ENCODE assay signal across 9 cellular contexts in the genomic region with DNA sequence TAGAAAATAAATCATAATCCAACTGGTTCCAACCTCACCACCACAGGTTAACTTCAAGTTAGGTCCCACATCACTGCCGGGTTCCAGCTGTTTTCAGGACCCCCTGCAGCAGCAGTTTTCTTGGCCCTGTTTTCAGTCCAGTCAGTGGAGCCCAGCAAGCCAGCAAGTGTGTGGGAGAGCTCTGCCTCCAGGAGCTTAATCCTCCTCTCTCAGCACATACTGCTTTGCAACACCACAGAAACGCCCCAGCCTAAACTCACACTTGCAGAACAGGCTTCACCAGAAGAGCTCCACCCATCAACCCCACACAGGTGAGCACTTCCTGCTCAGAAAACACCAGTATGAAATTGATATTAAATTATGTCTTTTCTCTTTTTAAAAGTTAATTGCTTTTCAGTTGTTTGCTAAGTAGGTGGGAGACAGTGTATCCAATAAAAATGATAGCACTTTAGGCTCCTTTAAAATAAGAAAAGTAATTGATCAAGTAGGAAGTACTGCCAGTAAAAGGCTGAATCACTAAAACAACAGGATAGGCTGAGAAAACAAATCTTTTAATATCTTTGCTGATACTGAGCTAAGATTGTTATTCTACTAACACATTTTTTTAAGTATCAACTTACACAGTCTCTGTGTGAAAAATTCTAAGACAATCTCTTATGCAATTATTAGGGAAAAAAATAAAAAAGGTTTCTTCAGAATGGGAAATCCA.
DNase-seq lines count a peak whose midpoint lies in the region; ATAC-seq and TF ChIP-seq lines count a peak whose summit lies in the region.
"Had no signal": no experiment of that assay in that cellular context is flagged by ENCODE, and none has a peak within 500 bp of the region (broad histone marks: within the 10 kb centered on the region; RNA-seq: fewer than 3 reads in every experiment).

No MANE protein-coding gene starts in this region.

- TF ChIP-seq CTCF in neural progenitor cell (IDR thresholded peaks at IDR 0.05): no peak

- peak; percentile 2 for DNase-seq in Daoy (ENCODE audit: low read depth)
- peak; percentile 7 for DNase-seq in NCI-H2196 treated with DMSO at 0.1 percent for 48 hours (lab: John Stamatoyannopoulos, UW; ENCODE audit: unreplicated experiment)
- peak; percentile 65 for DNase-seq in neural progenitor cell (ENCODE audit: low spot score)
- no peak for DNase-seq in glomerular visceral epithelial cell (ENCODE audit: extremely low spot score)
- DNase-seq in NOMO-1 (lab: John Stamatoyannopoulos, UW; ENCODE audit: unreplicated experiment in 2 of 2): no peak
- DNase-seq in RKO (ENCODE audit: low spot score): no peak
- DNase-seq: hippocampal formation had no signal

- no peak overlapping the region for H3K4me3 Mint-ChIP-seq in neural progenitor cell

- H4K20me1 ChIP-seq in neural progenitor cell (ENCODE audit: low read depth): peaks cover 13% of the 10 kb centered on the region

- ATAC-seq in GM18858 (IDR thresholded peaks at IDR 0.05; ENCODE audit: unreplicated experiment): no peak

- H3K79me2 ChIP-seq in neural progenitor cell (ENCODE audit: low read depth): no peaks in the 10 kb centered on the region

- no peaks in the 10 kb centered on the region for H3K27me3 Mint-ChIP-seq in neural progenitor cell (ENCODE audit: insufficient read depth, low read depth)

- H3K27ac ChIP-seq in duodenal mucosa (ENCODE audit: low read depth, low read length): peak overlapping the region; percentile 48
- no peak overlapping the region for H3K27ac ChIP-seq in neural progenitor cell

- no peaks in the 10 kb centered on the region for H3K36me3 ChIP-seq in duodenal mucosa (ENCODE audit: control insufficient read depth in 1 of 2, insufficient read depth in 2 of 2, low read length in 2 of 2)
- no peaks in the 10 kb centered on the region for H3K36me3 ChIP-seq in neural progenitor cell

- H3K27me3 ChIP-seq in duodenal mucosa (ENCODE audit: control insufficient read depth in 1 of 2, insufficient read depth in 2 of 2, low read length in 2 of 2) (no peaks in the 10 kb centered on the region), neural progenitor cell (no peaks in the 10 kb centered on the region)

- H3K4me1 Mint-ChIP-seq in neural progenitor cell: peaks cover 7% of the 10 kb centered on the region

- H3K9me3 ChIP-seq in duodenal mucosa (ENCODE audit: control insufficient read depth in 1 of 2, low read length in 2 of 2) (no peaks in the 10 kb centered on the region), neural progenitor cell (ENCODE audit: low read depth) (no peaks in the 10 kb centered on the region)

- H3K27ac Mint-ChIP-seq in neural progenitor cell: no peak overlapping the region

- H3K4me3 ChIP-seq in duodenal mucosa (ENCODE audit: low read depth in 1 of 2, low read length in 2 of 2): peak overlapping the region; percentile 69 to 92
- H3K4me3 ChIP-seq in neural progenitor cell: no peak overlapping the region

- no peak overlapping the region for H3K4me2 ChIP-seq in neural progenitor cell

- H2AFZ ChIP-seq in neural progenitor cell (replicated peaks): no peak overlapping the region

- H3K4me1 ChIP-seq in duodenal mucosa (ENCODE audit: control insufficient read depth in 1 of 2, insufficient read depth in 2 of 2, low read length in 2 of 2): no peaks in the 10 kb centered on the region
- peaks cover 14% of the 10 kb centered on the region for H3K4me1 ChIP-seq in neural progenitor cell

- H3K9ac ChIP-seq in duodenal mucosa (ENCODE audit: low read depth in 1 of 2, low read length in 2 of 2): peak overlapping the region; percentile 53 to 88
- H3K9ac ChIP-seq in neural progenitor cell: no peak overlapping the region

- no peaks in the 10 kb centered on the region for H3K9me3 Mint-ChIP-seq in neural progenitor cell

- H3F3A ChIP-seq in neural progenitor cell (ENCODE audit: low read depth): peaks cover 10% of the 10 kb centered on the region

- H3K36me3 Mint-ChIP-seq in neural progenitor cell: peaks cover 5% of the 10 kb centered on the region

Comparison
In these comparisons a context has a peak if more than half of its experiments do, and no peak if none do; other contexts are left out.
1. DNase-seq: peak in Daoy (single experiment), NCI-H2196 treated with DMSO at 0.1 percent for 48 hours (single experiment) and neural progenitor cell (single experiment); none in glomerular visceral epithelial cell (single experiment), NOMO-1 (0 of 2) and RKO (single experiment).